In the genomic region with DNA sequence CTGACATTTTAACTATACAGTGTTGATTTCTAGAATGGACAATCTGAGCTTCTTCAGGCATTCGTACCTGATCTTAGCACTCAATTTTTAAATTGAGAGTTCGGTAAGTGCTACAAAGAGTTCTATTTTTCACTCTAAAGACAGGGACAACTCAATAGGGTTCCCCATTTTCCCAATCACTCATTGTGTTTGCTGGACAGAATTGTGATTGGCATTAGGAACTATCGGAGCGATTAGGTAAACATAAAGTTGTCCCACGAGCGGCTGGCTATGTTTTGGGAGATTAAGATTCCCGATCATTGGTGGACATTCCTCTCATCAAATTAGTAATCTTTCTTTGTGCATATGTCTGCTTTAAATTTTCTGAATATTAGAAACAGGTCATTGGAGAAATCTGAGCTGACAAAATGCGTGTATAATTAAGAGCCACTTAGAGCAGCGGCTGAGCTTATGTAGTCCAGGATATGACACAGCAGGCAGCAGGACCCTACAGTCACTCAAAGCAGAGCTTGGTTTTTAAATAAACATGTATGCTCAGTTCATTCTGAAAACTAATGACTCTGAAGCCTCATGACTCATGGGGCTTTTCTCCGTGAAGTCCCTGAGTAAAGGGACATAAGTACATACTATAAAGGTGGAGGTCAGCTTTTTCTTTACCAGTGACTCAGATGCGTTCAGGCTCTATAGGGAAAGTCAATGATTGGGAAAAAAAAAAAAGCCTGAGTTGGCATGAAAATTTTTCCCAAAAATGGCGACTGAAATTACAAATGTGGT, we compare ENCODE assay signal across 8 cellular contexts.
DNase-seq lines count a peak whose midpoint lies in the region; ATAC-seq and TF ChIP-seq lines count a peak whose summit lies in the region.

No MANE protein-coding gene starts in this region.

- H3K4me3 ChIP-seq in tibial artery (no peak overlapping the region), gastrocnemius medialis (no peak overlapping the region)

- H3K36me3 ChIP-seq in tibial artery: no peaks in the 10 kb centered on the region
- H3K36me3 ChIP-seq in gastrocnemius medialis: no peaks in the 10 kb centered on the region

- H3K4me1 ChIP-seq in tibial artery: no peaks in the 10 kb centered on the region
- no peaks in the 10 kb centered on the region for H3K4me1 ChIP-seq in gastrocnemius medialis

- DNase-seq in GM13976 (ENCODE audit: low spot score): peak; percentile 6
- peak; percentile 77 for DNase-seq in HCEC 1CT
- DNase-seq in M059J (ENCODE audit: low read depth): peak; percentile 82
- peak; percentile 36 for DNase-seq in dedifferentiated amniotic fluid mesenchymal stem cell (ENCODE audit: extremely low spot score)
- DNase-seq in left lobe of liver (ENCODE audit: low spot score): no peak
- no peak for DNase-seq in tibial artery
- no peak for DNase-seq in GM19238 (ENCODE audit: insufficient read length, low spot score)
- no peak for DNase-seq in gastrocnemius medialis

- intact Hi-C loops in tibial artery (cut with DNase I; ENCODE audit: low total_unique reads): no loop called here
- intact Hi-C loops in gastrocnemius medialis (cut with DNase I; ENCODE audit: low total_unique reads): no loop called here

- no peak for TF ChIP-seq CTCF in GM13976 (IDR thresholded peaks at IDR 0.05; ENCODE audit: borderline replicate concordance, control extremely low read depth, extremely low read depth, insufficient read depth, missing control alignments)
- no peak for TF ChIP-seq CTCF in tibial artery (IDR thresholded peaks at IDR 0.05)
- TF ChIP-seq CTCF in gastrocnemius medialis (IDR thresholded peaks at IDR 0.05 in 4 of 5, conservative IDR thresholded peaks at IDR 0.05 in 1 of 5): no peak

- H3K27me3 ChIP-seq in tibial artery (no peaks in the 10 kb centered on the region), gastrocnemius medialis (no peaks in the 10 kb centered on the region)

- no peak for ATAC-seq in left lobe of liver
- ATAC-seq in gastrocnemius medialis: no peak

- H3K9me3 ChIP-seq in tibial artery (no peaks in the 10 kb centered on the region), gastrocnemius medialis (no peaks in the 10 kb centered on the region)

- no peak for TF ChIP-seq POLR2A in gastrocnemius medialis (IDR thresholded peaks at IDR 0.05)

- in situ Hi-C loops in GM13976 (cut with MboI; ENCODE audit: low sequenced_read_pairs, unreplicated experiment) (no loop called here), gastrocnemius medialis (cut with MboI; ENCODE audit: low sequenced_read_pairs in 4 of 4) (no loop called here)

- H3K27ac ChIP-seq in tibial artery (no peak overlapping the region), gastrocnemius medialis (no peak overlapping the region)

Comparison
In these comparisons a context has a peak if more than half of its experiments do, and no peak if none do; other contexts are left out.
1. DNase-seq: peak in GM13976 (single experiment), HCEC 1CT (single experiment), M059J (single experiment) and dedifferentiated amniotic fluid mesenchymal stem cell (single experiment); none in left lobe of liver (single experiment), tibial artery (0 of 2), GM19238 (single experiment) and gastrocnemius medialis (0 of 2).